7 cellular contexts compared by ENCODE assay signal in the genomic region with DNA sequence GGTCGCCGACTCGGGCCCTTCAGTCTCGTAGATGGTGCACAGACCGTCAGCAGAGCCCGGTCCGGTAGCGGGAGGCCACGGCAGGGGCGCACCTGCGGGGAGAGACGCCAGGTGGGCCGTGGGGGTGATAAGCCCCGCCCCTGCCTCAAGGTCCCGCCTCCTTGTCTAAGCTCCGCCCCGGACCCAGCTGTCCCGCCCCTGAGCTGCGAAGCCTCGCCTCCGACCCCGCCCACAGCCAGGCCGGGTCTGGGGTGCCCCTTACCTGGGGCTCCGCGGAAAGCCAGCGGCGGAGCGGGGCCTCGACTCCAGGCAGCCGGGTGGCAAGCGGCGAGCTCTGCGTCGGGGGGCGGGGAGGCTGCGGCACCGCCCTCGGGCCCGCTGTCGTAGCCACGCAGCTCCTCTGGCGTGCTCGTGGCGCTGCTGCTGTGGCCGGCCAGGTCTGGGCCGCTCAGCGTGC. TPM values are rescaled to one million over a fixed set of nuclear protein-coding genes. Genes with fewer than 3 reads are reported as not detected.
DNase-seq lines count a peak whose midpoint lies in the region; ATAC-seq and FAIRE-seq lines count a peak whose summit lies in the region.

No MANE protein-coding gene starts in this region.

- peaks cover 37% of the 10 kb centered on the region for H3K4me1 Mint-ChIP-seq in T-helper 17 cell

- no peak overlapping the region for H3K27ac Mint-ChIP-seq in T-helper 17 cell

- H3K27me3 Mint-ChIP-seq in T-helper 17 cell = peaks cover 21% of the 10 kb centered on the region

- no peaks in the 10 kb centered on the region for H3K9me3 ChIP-seq in T-helper 17 cell (ENCODE audit: control insufficient read depth, low read length, poor library complexity, severe bottlenecking)

- no peaks in the 10 kb centered on the region for H3K36me3 Mint-ChIP-seq in T-helper 17 cell (ENCODE audit: low read depth)

- peak overlapping the region; percentile 83 for H3K4me3 Mint-ChIP-seq in T-helper 17 cell

- DNase-seq in GM19239 (ENCODE audit: insufficient read length, low spot score) = peak; percentile 59
- peak; percentile 74 to 80 (median 79) for DNase-seq in T-helper 17 cell
- peak in 34 of 58 donors; percentile 19 to 66 (median 54) for DNase-seq in anterior cingulate cortex (lab: John Stamatoyannopoulos, UW)
- DNase-seq in iPS-NIHi7 (ENCODE audit: extremely low spot score) = peak; percentile 47
- DNase-seq in stimulated activated CD4-positive, alpha-beta T cell treated with anti-CD3 and anti-CD28 coated beads, Interleukin-1b, Interleukin-23, amount 100 ng/mL, for 4 hours (ENCODE audit: low read depth in 2 of 2) = peak; percentile 79
- no peak for DNase-seq in NCI-H2227 (lab: John Stamatoyannopoulos, UW; ENCODE audit: unreplicated experiment)

- FAIRE-seq in GM19239 (lab: Jason Lieb, UNC) = no peak

- ATAC-seq in HG03280 (IDR thresholded peaks at IDR 0.05; ENCODE audit: unreplicated experiment) (peak; percentile 56), T-helper 17 cell (peak; percentile 75)

RNA-seq across cellular contexts. Expression of gene PRR36, which starts 4.7 kb away (rescaled TPM):
- under 1 TPM; 0.37 to 0.63 TPM for total RNA-seq in T-helper 17 cell

RNA-seq across cellular contexts. Expression of gene LRRC8E, which starts 18.8 kb away (rescaled TPM):
- not detected for total RNA-seq in T-helper 17 cell

RNA-seq across cellular contexts. Expression of gene MAP2K7, which starts 34.2 kb away (rescaled TPM):
- 100 to 1,000 TPM; 104 to 107 TPM for total RNA-seq in T-helper 17 cell

RNA-seq across cellular contexts. Expression of gene EVI5L, which starts 39.5 kb away (rescaled TPM):
- 10 to 100 TPM in 1 of 2 donors, 1 to 10 TPM in 1; 9.3 to 10.1 TPM for total RNA-seq in T-helper 17 cell

RNA-seq across cellular contexts. Expression of gene TGFBR3L, which starts 45.1 kb away (rescaled TPM):
- total RNA-seq in T-helper 17 cell = 1 to 10 TPM; 1.4 to 1.7 TPM
